In genomic region chr3:113339616-113340244, GRCh38 we compare ENCODE assay signal across 3 cellular contexts.
A peak's percentile ranks its signal among the peaks of the same experiment; 100 is the strongest.
TF ChIP-seq lines count a peak whose summit lies in the region.

No MANE protein-coding gene starts in this region.

TF ChIP-seq in SK-N-SH, 30 proteins besides CTCF, POLR2A, EP300 and RAD21 (continues in another document):
- TF ChIP-seq IRF3 (IDR thresholded peaks at IDR 0.05; ENCODE audit: low read depth, low read length), result no peak
- no peak for TF ChIP-seq EZH2phosphoT487 (IDR thresholded peaks at IDR 0.05; ENCODE audit: borderline replicate concordance, low read depth)
- no peak for TF ChIP-seq REST (IDR thresholded peaks at IDR 0.05; ENCODE audit: low read depth, low read length)
- no peak for TF ChIP-seq FOXJ3 (CRISPR knock-in tag; IDR thresholded peaks at IDR 0.05)
- no peak for TF ChIP-seq POLR2AphosphoS5 (IDR thresholded peaks at IDR 0.05; ENCODE audit: low read depth, low read length)
- no peak for TF ChIP-seq CHD2 (IDR thresholded peaks at IDR 0.05; ENCODE audit: low read length, partially characterized antibody)
- TF ChIP-seq RXRA (IDR thresholded peaks at IDR 0.05; ENCODE audit: borderline replicate concordance, low read depth), result no peak
- TF ChIP-seq ZBTB33 (IDR thresholded peaks at IDR 0.05; ENCODE audit: borderline replicate concordance, low read depth), result no peak
- TF ChIP-seq USF1 (IDR thresholded peaks at IDR 0.05; ENCODE audit: borderline replicate concordance, low read depth), result no peak

TF ChIP-seq in SK-N-SH treated with all-trans-retinoic acid at 6 μM for 48 hours, 23 proteins besides CTCF, POLR2A, EP300 and RAD21:
- TF ChIP-seq CREB5 (CRISPR knock-in tag; IDR thresholded peaks at IDR 0.05; ENCODE audit: low read depth) (no peak), GLIS3 (CRISPR knock-in tag; IDR thresholded peaks at IDR 0.05) (no peak), ZNF8 (CRISPR knock-in tag; IDR thresholded peaks at IDR 0.05) (no peak), BACH2 (CRISPR knock-in tag; IDR thresholded peaks at IDR 0.05; ENCODE audit: borderline replicate concordance) (no peak), OSR1 (CRISPR knock-in tag; IDR thresholded peaks at IDR 0.05) (no peak), TCF4 (CRISPR knock-in tag; IDR thresholded peaks at IDR 0.05; ENCODE audit: borderline replicate concordance) (no peak), CSDC2 (CRISPR knock-in tag; IDR thresholded peaks at IDR 0.05) (no peak), ZNF70 (CRISPR knock-in tag; IDR thresholded peaks at IDR 0.05) (no peak), ZFP30 (CRISPR knock-in tag; IDR thresholded peaks at IDR 0.05) (no peak), ISL1 (CRISPR knock-in tag; IDR thresholded peaks at IDR 0.05) (no peak), POU6F1 (CRISPR knock-in tag; IDR thresholded peaks at IDR 0.05; ENCODE audit: borderline replicate concordance, low read depth) (no peak), SNAI2 (CRISPR knock-in tag; IDR thresholded peaks at IDR 0.05) (no peak), TOX (CRISPR knock-in tag; IDR thresholded peaks at IDR 0.05; ENCODE audit: borderline replicate concordance) (no peak), PPARA (CRISPR knock-in tag; IDR thresholded peaks at IDR 0.05; ENCODE audit: borderline replicate concordance) (no peak), CSRNP3 (CRISPR knock-in tag; IDR thresholded peaks at IDR 0.05) (no peak), ZNF565 (CRISPR knock-in tag; conservative IDR thresholded peaks at IDR 0.05; ENCODE audit: low read depth) (no peak), RARB (CRISPR knock-in tag; IDR thresholded peaks at IDR 0.05) (no peak), ESRRG (CRISPR knock-in tag; IDR thresholded peaks at IDR 0.05) (no peak), TSHZ2 (CRISPR knock-in tag; IDR thresholded peaks at IDR 0.05) (no peak)

TF ChIP-seq in H1, 55 proteins besides CTCF, POLR2A, EP300 and RAD21:
- peak; percentile 86 for TF ChIP-seq E2F6 (IDR thresholded peaks at IDR 0.05)
- TF ChIP-seq CTBP2 (IDR thresholded peaks at IDR 0.05; ENCODE audit: borderline replicate concordance, insufficient read depth, insufficient read length, low read length), result no peak
- peak; percentile 53; the same call in 1 of the 2 replicates for TF ChIP-seq MAX (IDR thresholded peaks at IDR 0.05)
